Comparison of ENCODE assay signal across 19 cellular contexts in genomic region chr3:130081371-130081881, GRCh38. TPM values are rescaled to one million over a fixed set of nuclear protein-coding genes. Genes with fewer than 3 reads are reported as not detected.
"Had no signal": no experiment of that assay in that cellular context is flagged by ENCODE, and none has a peak within 500 bp of the region (broad histone marks: within the 10 kb centered on the region; RNA-seq: fewer than 3 reads in every experiment).

TSS of gene ALG1L2 (plus strand) at chr3:130081831. CDS start at chr3:130082017, 186 bp downstream.

- H3K4me3 Mint-ChIP-seq: activated CD8-positive, alpha-beta T cell treated with anti-CD3 and anti-CD28 coated beads for 36 hours; activated naive CD8-positive, alpha-beta T cell treated with anti-CD3 and anti-CD28 coated beads, Interleukin-2, amount 10 ng/mL, durations not matched to agents 7 days and 5 days; activated T-cell treated with anti-CD3 and anti-CD28 coated beads, Interleukin-2, amount 50 U/mL, for 72 hours; stimulated activated effector memory CD8-positive, alpha-beta T cell treated with anti-CD3 and anti-CD28 coated beads, Interleukin-12 subunit alpha, Interleukin-12 subunit beta, amount 100 ng/mL, for 72 hours; T-helper 1 cell treated with Interleukin-12 subunit alpha and Interleukin-12 subunit beta and Interleukin-4 antibody, amounts not matched to agents 30 μg/mL and 1 μg/mL, for 36 hours had no signal

- H3K9me3 Mint-ChIP-seq: activated CD8-positive, alpha-beta T cell treated with anti-CD3 and anti-CD28 coated beads for 36 hours; activated naive CD8-positive, alpha-beta T cell treated with anti-CD3 and anti-CD28 coated beads, Interleukin-2, amount 10 ng/mL, durations not matched to agents 7 days and 5 days; activated T-cell treated with anti-CD3 and anti-CD28 coated beads, Interleukin-2, amount 50 U/mL, for 72 hours; stimulated activated effector memory CD8-positive, alpha-beta T cell treated with anti-CD3 and anti-CD28 coated beads, Interleukin-12 subunit alpha, Interleukin-12 subunit beta, amount 100 ng/mL, for 72 hours; T-helper 1 cell treated with Interleukin-12 subunit alpha and Interleukin-12 subunit beta and Interleukin-4 antibody, amounts not matched to agents 30 μg/mL and 1 μg/mL, for 36 hours had no signal

- H3K27me3 ChIP-seq: esophagus squamous epithelium, foreskin keratinocyte, pancreas, transverse colon had no signal

- H3K36me3 ChIP-seq: esophagus squamous epithelium, pancreas, transverse colon had no signal

- H3K9me3 ChIP-seq: esophagus squamous epithelium, pancreas, SK-N-SH, transverse colon had no signal

- ATAC-seq: activated CD8-positive, alpha-beta T cell treated with anti-CD3 and anti-CD28 coated beads for 36 hours; activated T-cell treated with anti-CD3 and anti-CD28 coated beads, Interleukin-2, amount 50 U/mL, for 72 hours; foreskin keratinocyte; left ventricle myocardium superior; pancreas; stimulated activated effector memory CD8-positive, alpha-beta T cell treated with anti-CD3 and anti-CD28 coated beads, Interleukin-12 subunit alpha, Interleukin-12 subunit beta, amount 100 ng/mL, for 72 hours had no signal

- H3K27ac Mint-ChIP-seq: activated CD8-positive, alpha-beta T cell treated with anti-CD3 and anti-CD28 coated beads for 36 hours; activated naive CD8-positive, alpha-beta T cell treated with anti-CD3 and anti-CD28 coated beads, Interleukin-2, amount 10 ng/mL, durations not matched to agents 7 days and 5 days; activated T-cell treated with anti-CD3 and anti-CD28 coated beads, Interleukin-2, amount 50 U/mL, for 72 hours; stimulated activated effector memory CD8-positive, alpha-beta T cell treated with anti-CD3 and anti-CD28 coated beads, Interleukin-12 subunit alpha, Interleukin-12 subunit beta, amount 100 ng/mL, for 72 hours; T-helper 1 cell treated with Interleukin-12 subunit alpha and Interleukin-12 subunit beta and Interleukin-4 antibody, amounts not matched to agents 30 μg/mL and 1 μg/mL, for 36 hours had no signal

- H3K4me1 ChIP-seq: esophagus squamous epithelium, foreskin keratinocyte, pancreas, transverse colon had no signal

- H3K27ac ChIP-seq: esophagus squamous epithelium, foreskin keratinocyte, pancreas, transverse colon had no signal

- H3K4me3 ChIP-seq: esophagus squamous epithelium, pancreas, transverse colon had no signal

- DNase-seq: activated CD8-positive, alpha-beta memory T cell treated with anti-CD3 and anti-CD28 coated beads, Interleukin-2, amount 50 U/mL, for 4 hours; activated CD8-positive, alpha-beta T cell treated with anti-CD3 and anti-CD28 coated beads for 36 hours; activated gamma-delta T cell treated with Interleukin-2 at 50 U/mL for 16 hours; activated naive CD8-positive, alpha-beta T cell treated with anti-CD3 and anti-CD28 coated beads, Interleukin-2, amount 10 ng/mL, durations not matched to agents 7 days and 5 days; activated T-cell treated with anti-CD3 and anti-CD28 coated beads, Interleukin-2, amount 50 U/mL, for 72 hours; aorta; esophagus squamous epithelium; foreskin keratinocyte; kidney; left ventricle myocardium superior; mesendoderm; pancreas; retina; SK-N-SH; small intestine; transverse colon had no signal

- H3K36me3 Mint-ChIP-seq: activated naive CD8-positive, alpha-beta T cell treated with anti-CD3 and anti-CD28 coated beads, Interleukin-2, amount 10 ng/mL, durations not matched to agents 7 days and 5 days; stimulated activated effector memory CD8-positive, alpha-beta T cell treated with anti-CD3 and anti-CD28 coated beads, Interleukin-12 subunit alpha, Interleukin-12 subunit beta, amount 100 ng/mL, for 72 hours had no signal

RNA-seq across cellular contexts. Expression of gene ALG1L2, which starts in this region (rescaled TPM):
- total RNA-seq: activated T-cell treated with anti-CD3 and anti-CD28 coated beads, Interleukin-2, amount 50 U/mL, for 72 hours; bronchial epithelial cell; esophagus squamous epithelium; foreskin keratinocyte; left ventricle myocardium superior; transverse colon had no signal
